In the genomic region with DNA sequence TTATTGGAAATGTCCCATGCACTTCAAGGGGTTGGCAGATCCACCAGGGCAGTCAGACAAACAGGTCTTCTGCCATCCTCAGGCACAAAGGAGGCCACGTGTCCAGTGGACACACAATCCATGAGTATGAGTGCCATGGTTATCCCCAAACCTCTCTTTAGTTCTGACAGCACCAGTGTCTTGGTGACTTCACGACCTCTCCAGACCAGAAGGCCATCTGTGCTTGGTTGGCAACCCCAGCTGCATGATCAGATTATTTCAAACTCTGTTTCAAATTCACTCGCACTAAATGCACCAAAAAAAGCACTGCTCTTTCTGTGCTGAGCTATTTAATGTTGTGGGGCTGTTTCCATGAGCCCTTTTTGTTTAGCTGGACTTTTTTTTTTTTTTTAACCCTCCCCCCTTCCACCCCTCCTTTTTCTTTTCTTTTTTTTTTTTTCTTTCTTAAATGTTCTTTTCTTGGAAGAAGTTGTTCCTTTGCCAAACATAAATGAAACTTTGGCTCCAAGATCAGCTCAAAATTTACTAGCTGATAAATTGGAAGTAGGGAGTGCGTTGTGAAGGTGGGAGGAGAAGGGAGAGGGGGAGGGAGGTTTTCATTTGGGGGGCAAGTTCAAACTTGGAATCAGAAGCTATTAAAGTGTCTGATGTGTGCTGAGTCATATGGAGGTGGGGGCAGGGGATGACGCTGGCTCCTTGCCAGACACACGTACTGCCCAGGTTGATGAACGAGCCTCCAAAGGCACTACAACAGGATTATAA, we compare ENCODE assay signal across 1 cellular context.
TF ChIP-seq lines count a peak whose summit lies in the region.

No MANE protein-coding gene starts in this region.

TF ChIP-seq in A549, 52 proteins besides CTCF, POLR2A, EP300 and RAD21:
- TF ChIP-seq, protein P1, sequence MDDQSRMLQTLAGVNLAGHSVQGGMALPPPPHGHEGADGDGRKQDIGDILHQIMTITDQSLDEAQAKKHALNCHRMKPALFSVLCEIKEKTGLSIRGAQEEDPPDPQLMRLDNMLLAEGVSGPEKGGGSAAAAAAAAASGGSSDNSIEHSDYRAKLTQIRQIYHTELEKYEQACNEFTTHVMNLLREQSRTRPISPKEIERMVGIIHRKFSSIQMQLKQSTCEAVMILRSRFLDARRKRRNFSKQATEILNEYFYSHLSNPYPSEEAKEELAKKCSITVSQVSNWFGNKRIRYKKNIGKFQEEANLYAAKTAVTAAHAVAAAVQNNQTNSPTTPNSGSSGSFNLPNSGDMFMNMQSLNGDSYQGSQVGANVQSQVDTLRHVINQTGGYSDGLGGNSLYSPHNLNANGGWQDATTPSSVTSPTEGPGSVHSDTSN (IDR thresholded peaks at IDR 0.05) = no peak
- no peak for TF ChIP-seq NPAS2 (CRISPR knock-in tag; IDR thresholded peaks at IDR 0.05; ENCODE audit: borderline replicate concordance)
- no peak for TF ChIP-seq CBX8 (IDR thresholded peaks at IDR 0.05)
- no peak for TF ChIP-seq ESRRA (IDR thresholded peaks at IDR 0.05; ENCODE audit: borderline replicate concordance, low read length)
- TF ChIP-seq ZFP36 (IDR thresholded peaks at IDR 0.05; ENCODE audit: borderline replicate concordance, partially characterized antibody) = no peak
- TF ChIP-seq RARB (CRISPR knock-in tag; IDR thresholded peaks at IDR 0.05) = no peak
- no peak for TF ChIP-seq RFX5 (IDR thresholded peaks at IDR 0.05)
- no peak for TF ChIP-seq HOXB5 (CRISPR knock-in tag; IDR thresholded peaks at IDR 0.05)
- TF ChIP-seq RNF2 (IDR thresholded peaks at IDR 0.05; ENCODE audit: borderline replicate concordance, low read depth) = no peak
- TF ChIP-seq, protein P2, sequence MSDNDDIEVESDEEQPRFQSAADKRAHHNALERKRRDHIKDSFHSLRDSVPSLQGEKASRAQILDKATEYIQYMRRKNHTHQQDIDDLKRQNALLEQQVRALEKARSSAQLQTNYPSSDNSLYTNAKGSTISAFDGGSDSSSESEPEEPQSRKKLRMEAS (IDR thresholded peaks at IDR 0.05) = no peak
- TF ChIP-seq SMC3 (IDR thresholded peaks at IDR 0.05) = no peak; the same call in 2 of the 3 replicates
- TF ChIP-seq FOSL2 (IDR thresholded peaks at IDR 0.05) = no peak
- no peak for TF ChIP-seq FOSL2 (CRISPR knock-in tag; IDR thresholded peaks at IDR 0.05)
